Comparison of ENCODE assay signal across 1 cellular context in genomic region chr3:52231502-52232278, GRCh38.
TF ChIP-seq lines count a peak whose summit lies in the region.

No MANE protein-coding gene starts in this region.

TF ChIP-seq in HepG2, 621 proteins besides CTCF, POLR2A, EP300 and RAD21 (continued from another document and continues in another):
- no peak for TF ChIP-seq SNAPC5 (CRISPR knock-in tag; IDR thresholded peaks at IDR 0.05; ENCODE audit: borderline replicate concordance)
- TF ChIP-seq ZNF879 (CRISPR knock-in tag; IDR thresholded peaks at IDR 0.05): no peak
- peak; percentile 68 for TF ChIP-seq ZNF687 (CRISPR knock-in tag; IDR thresholded peaks at IDR 0.05)
- TF ChIP-seq ATF7-NPFF (CRISPR knock-in tag; IDR thresholded peaks at IDR 0.05; ENCODE audit: low read depth): no peak
- TF ChIP-seq ZNF782 (CRISPR knock-in tag; IDR thresholded peaks at IDR 0.05; ENCODE audit: borderline replicate concordance): no peak
- no peak for TF ChIP-seq ARID3A (IDR thresholded peaks at IDR 0.05; ENCODE audit: low read depth, low read length)
- TF ChIP-seq NFIC (IDR thresholded peaks at IDR 0.05; ENCODE audit: low read length): no peak
- TF ChIP-seq TBX3 (IDR thresholded peaks at IDR 0.05; ENCODE audit: borderline replicate concordance): no peak
- no peak for TF ChIP-seq ZNF746 (CRISPR knock-in tag; IDR thresholded peaks at IDR 0.05)
- TF ChIP-seq TFDP1 (CRISPR knock-in tag; IDR thresholded peaks at IDR 0.05; ENCODE audit: borderline replicate concordance): no peak
- TF ChIP-seq ZNF720 (CRISPR knock-in tag; IDR thresholded peaks at IDR 0.05): no peak
- TF ChIP-seq POLR2AphosphoS2 (IDR thresholded peaks at IDR 0.05; ENCODE audit: low read depth, low read length): no peak
- no peak for TF ChIP-seq NFIB (CRISPR knock-in tag; IDR thresholded peaks at IDR 0.05; ENCODE audit: borderline replicate concordance)
- no peak for TF ChIP-seq HNF1B (CRISPR knock-in tag; IDR thresholded peaks at IDR 0.05)
- TF ChIP-seq PTBP1 (IDR thresholded peaks at IDR 0.05; ENCODE audit: low read depth, low read length, poor library complexity, severe bottlenecking): no peak
- TF ChIP-seq KDM5A (IDR thresholded peaks at IDR 0.05; ENCODE audit: borderline replicate concordance, low read length): no peak
- no peak for TF ChIP-seq ZNF12 (CRISPR knock-in tag; IDR thresholded peaks at IDR 0.05)
- TF ChIP-seq PCBP2 (optimal IDR thresholded peaks at IDR 0.05; ENCODE audit: low read depth, low read length, poor library complexity, severe bottlenecking): no peak
- TF ChIP-seq FOSL2 (CRISPR knock-in tag; IDR thresholded peaks at IDR 0.05): 0 out of 2 replicates have a peak, but pooled peaks have one; percentile 22
- no peak for TF ChIP-seq ERF (CRISPR knock-in tag; IDR thresholded peaks at IDR 0.05)
- TF ChIP-seq AGO2 (optimal IDR thresholded peaks at IDR 0.05; ENCODE audit: low read depth, low read length): no peak
- TF ChIP-seq RORA (CRISPR knock-in tag; IDR thresholded peaks at IDR 0.05): no peak
- TF ChIP-seq YY1 (IDR thresholded peaks at IDR 0.05; ENCODE audit: insufficient read depth, insufficient replicate concordance, low read depth, low read length): peak; percentile 22
- TF ChIP-seq ESRRA (CRISPR knock-in tag; IDR thresholded peaks at IDR 0.05; ENCODE audit: low read depth): no peak
- TF ChIP-seq ZNF142 (CRISPR knock-in tag; IDR thresholded peaks at IDR 0.05): no peak
- no peak for TF ChIP-seq NFRKB (IDR thresholded peaks at IDR 0.05)
- no peak for TF ChIP-seq FLYWCH1 (CRISPR knock-in tag; IDR thresholded peaks at IDR 0.05)
- TF ChIP-seq TMF1 (CRISPR knock-in tag; IDR thresholded peaks at IDR 0.05; ENCODE audit: low read depth): no peak
- no peak for TF ChIP-seq NCOA1 (CRISPR knock-in tag; IDR thresholded peaks at IDR 0.05)
- TF ChIP-seq PRDM15 (CRISPR knock-in tag; IDR thresholded peaks at IDR 0.05): no peak
- TF ChIP-seq JDP2 (CRISPR knock-in tag; IDR thresholded peaks at IDR 0.05; ENCODE audit: borderline replicate concordance): no peak
- no peak for TF ChIP-seq MLXIP (CRISPR knock-in tag; IDR thresholded peaks at IDR 0.05; ENCODE audit: borderline replicate concordance)
- TF ChIP-seq XRCC5 (optimal IDR thresholded peaks at IDR 0.05; ENCODE audit: low read length): peak; percentile 70
- TF ChIP-seq ZNF225 (CRISPR knock-in tag; IDR thresholded peaks at IDR 0.05): peak; percentile 14; the same call in 1 of the 2 replicates
